Comparison of ENCODE assay signal across 9 cellular contexts in the genomic region with DNA sequence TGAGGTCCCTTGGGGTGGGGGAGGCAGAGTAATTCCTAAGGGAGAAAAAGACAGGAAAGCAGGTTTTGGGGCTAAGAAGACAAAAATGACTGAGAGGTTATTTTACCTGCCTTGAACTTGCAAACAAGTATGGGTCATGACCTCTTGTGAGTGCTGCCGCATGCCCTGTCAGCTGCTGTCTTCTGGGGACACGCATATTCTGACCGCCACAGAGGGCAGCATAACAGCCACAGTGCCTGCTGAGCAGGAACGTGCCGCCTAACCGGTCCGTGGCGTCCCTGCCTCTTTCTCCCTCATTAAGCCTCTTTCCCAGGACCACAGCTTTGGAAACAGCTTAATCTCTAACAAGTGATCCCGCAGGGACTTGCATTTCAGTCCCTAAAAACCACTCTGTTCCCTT.
DNase-seq lines count a peak whose midpoint lies in the region; ATAC-seq and TF ChIP-seq lines count a peak whose summit lies in the region.
"Had no signal": no experiment of that assay in that cellular context is flagged by ENCODE, and none has a peak within 500 bp of the region (broad histone marks: within the 10 kb centered on the region; RNA-seq: fewer than 3 reads in every experiment).

No MANE protein-coding gene starts in this region.

- TF ChIP-seq CTCF in GM06990 (IDR thresholded peaks at IDR 0.05; ENCODE audit: insufficient read depth, low read length, poor library complexity, severe bottlenecking) (no peak), parathyroid adenoma (IDR thresholded peaks at IDR 0.05) (no peak)

- peak overlapping the region; percentile 62 for H3K4me2 ChIP-seq in parathyroid adenoma (ENCODE audit: low read length)

- no peak overlapping the region for H3K9ac ChIP-seq in parathyroid adenoma

- H3K27ac ChIP-seq in parathyroid adenoma = peak overlapping the region; percentile 36
- H3K27ac ChIP-seq: brain microvascular endothelial cell had no signal

- H3K4me1 ChIP-seq in parathyroid adenoma = peaks cover 25% of the 10 kb centered on the region

- H3K36me3 ChIP-seq in GM06990 (ENCODE audit: control insufficient read depth, insufficient read depth, low read length) (no peaks in the 10 kb centered on the region), parathyroid adenoma (ENCODE audit: control insufficient read depth, insufficient read depth, low read length) (no peaks in the 10 kb centered on the region)
- H3K36me3 ChIP-seq: brain microvascular endothelial cell had no signal

- no peaks in the 10 kb centered on the region for H3K9me3 ChIP-seq in parathyroid adenoma (ENCODE audit: control insufficient read depth, low read length)

- H3K79me2 ChIP-seq in parathyroid adenoma = no peaks in the 10 kb centered on the region

- peak overlapping the region; percentile 1 for H2AFZ ChIP-seq in parathyroid adenoma

- DNase-seq in GM06990 (ENCODE audit: extremely low read depth, insufficient read length) (peak; percentile 22), NCI-H1092 (lab: John Stamatoyannopoulos, UW) (peak; percentile 30), head of caudate nucleus (peak in 36 of 42 donors; percentile 22 to 70 (median 52)), DMS 273 treated with DMSO at 0.1 percent for 48 hours (lab: John Stamatoyannopoulos, UW) (no peak), NAMALWA (ENCODE audit: low spot score) (no peak)

- ATAC-seq in HG02884 (IDR thresholded peaks at IDR 0.05; ENCODE audit: unreplicated experiment) (no peak), GM18517 (IDR thresholded peaks at IDR 0.05; ENCODE audit: unreplicated experiment) (no peak)

- H3K4me3 ChIP-seq in GM06990 (replicated peaks; ENCODE audit: low read depth, low read length) (no peak overlapping the region), parathyroid adenoma (ENCODE audit: low read depth, low read length) (no peak overlapping the region)

- H3K27me3 ChIP-seq in GM06990 (replicated peaks; ENCODE audit: control insufficient read depth, insufficient read depth, low read length) = no peaks in the 10 kb centered on the region; the same call in 1 of the 2 replicates
- no peaks in the 10 kb centered on the region for H3K27me3 ChIP-seq in parathyroid adenoma (ENCODE audit: control insufficient read depth, insufficient read depth, low read length)
- H3K27me3 ChIP-seq: brain microvascular endothelial cell had no signal

- intact Hi-C loops in head of caudate nucleus (cut with DNase I) = loop anchor here (5.0 kb wide), 1 partner anchor 229 kb away; no protein-coding TSS in a partner anchor

Comparison
In these comparisons a context has a peak if more than half of its experiments do, and no peak if none do; other contexts are left out.
1. DNase-seq: peak in GM06990 (single experiment), NCI-H1092 (single experiment) and head of caudate nucleus (36 of 42); none in DMS 273 treated with DMSO at 0.1 percent for 48 hours (single experiment) and NAMALWA (single experiment).